Comparison of ENCODE assay signal across 17 cellular contexts in the genomic region with DNA sequence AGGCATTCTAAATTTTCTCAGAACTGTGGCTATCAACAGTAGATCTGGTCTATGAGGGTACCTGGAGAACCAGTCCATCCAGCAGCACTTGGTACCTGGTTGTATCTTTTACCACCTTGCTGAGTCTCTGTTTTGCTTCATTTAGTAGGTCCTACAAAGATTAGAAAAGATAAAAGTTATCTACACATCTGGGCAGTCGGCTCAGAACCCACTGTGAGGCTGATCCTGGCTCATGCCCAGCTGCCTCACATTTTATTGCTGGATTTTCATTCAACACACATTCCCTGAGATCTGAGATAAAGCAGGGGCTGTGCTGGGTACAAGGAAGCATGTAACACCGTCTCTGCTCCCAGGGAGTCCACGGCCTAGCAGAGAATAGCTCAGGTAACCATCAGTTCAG. TPM values are rescaled to one million over a fixed set of nuclear protein-coding genes. Genes with fewer than 3 reads are reported as not detected.
A peak's percentile ranks its signal among the peaks of the same experiment; 100 is the strongest.
DNase-seq lines count a peak whose midpoint lies in the region; ATAC-seq and TF ChIP-seq lines count a peak whose summit lies in the region.
"Had no signal": no experiment of that assay in that cellular context is flagged by ENCODE, and none has a peak within 500 bp of the region (broad histone marks: within the 10 kb centered on the region; RNA-seq: fewer than 3 reads in every experiment).

No MANE protein-coding gene starts in this region.

- peak; percentile 24 for DNase-seq in EH (ENCODE audit: low read depth)
- DNase-seq in astrocyte of the hippocampus (ENCODE audit: low read depth, low spot score) = peak; percentile 50
- no peak for DNase-seq in nephron progenitor cell
- no peak for DNase-seq in natural killer cell treated with Interleukin-12 subunit alpha and Interleukin-12 subunit beta and Interleukin-15 and Interleukin-18, amount 100 ng/mL, for 72 hours (ENCODE audit: low spot score)
- DNase-seq in activated CD8-positive, alpha-beta memory T cell treated with anti-CD3 and anti-CD28 coated beads, Interleukin-2, amount 50 U/mL, for 48 hours = no peak
- DNase-seq: activated CD4-positive, alpha-beta T cell treated with anti-CD3 and anti-CD28 coated beads, Interleukin-2, amount 10 ng/mL, durations not matched to agents 7 days and 5 days; activated naive CD8-positive, alpha-beta T cell treated with anti-CD3 and anti-CD28 coated beads, Interleukin-2, amount 10 ng/mL, durations not matched to agents 7 days and 5 days; hypothalamus; NCI-H187; psoas muscle; small intestine; stimulated activated CD4-positive, alpha-beta T cell treated with anti-CD3 and anti-CD28 coated beads, Interleukin-4, amount 100 ng/mL, for 4 hours had no signal

- H3K9me3 Mint-ChIP-seq in nephron progenitor cell = peaks cover 8% of the 10 kb centered on the region
- no peaks in the 10 kb centered on the region for H3K9me3 Mint-ChIP-seq in natural killer cell treated with Interleukin-12 subunit alpha and Interleukin-12 subunit beta and Interleukin-15 and Interleukin-18, amount 100 ng/mL, for 72 hours
- H3K9me3 Mint-ChIP-seq: activated CD4-positive, alpha-beta T cell treated with anti-CD3 and anti-CD28 coated beads, Interleukin-2, amount 10 ng/mL, durations not matched to agents 7 days and 5 days; activated naive CD8-positive, alpha-beta T cell treated with anti-CD3 and anti-CD28 coated beads, Interleukin-2, amount 10 ng/mL, durations not matched to agents 7 days and 5 days; dendritic cell treated with granulocyte-macrophage colony-stimulating factor and Interleukin-4, amounts not matched to agents 40 ng/mL and 50 ng/mL, for 4 days; nephron had no signal

- no peaks in the 10 kb centered on the region for H3K27me3 Mint-ChIP-seq in nephron progenitor cell (ENCODE audit: low read depth, poor library complexity)
- no peaks in the 10 kb centered on the region for H3K27me3 Mint-ChIP-seq in natural killer cell treated with Interleukin-12 subunit alpha and Interleukin-12 subunit beta and Interleukin-15 and Interleukin-18, amount 100 ng/mL, for 72 hours
- H3K27me3 Mint-ChIP-seq: activated CD4-positive, alpha-beta T cell treated with anti-CD3 and anti-CD28 coated beads, Interleukin-2, amount 10 ng/mL, durations not matched to agents 7 days and 5 days; activated naive CD8-positive, alpha-beta T cell treated with anti-CD3 and anti-CD28 coated beads, Interleukin-2, amount 10 ng/mL, durations not matched to agents 7 days and 5 days; dendritic cell treated with granulocyte-macrophage colony-stimulating factor and Interleukin-4, amounts not matched to agents 40 ng/mL and 50 ng/mL, for 4 days had no signal

- no peak for ATAC-seq in natural killer cell treated with Interleukin-12 subunit alpha and Interleukin-12 subunit beta and Interleukin-15 and Interleukin-18, amount 100 ng/mL, for 72 hours
- no peak for ATAC-seq in HG03571 (IDR thresholded peaks at IDR 0.05; ENCODE audit: unreplicated experiment)
- ATAC-seq: psoas muscle had no signal

- H3K4me3 Mint-ChIP-seq in nephron progenitor cell = no peak overlapping the region
- H3K4me3 Mint-ChIP-seq in natural killer cell treated with Interleukin-12 subunit alpha and Interleukin-12 subunit beta and Interleukin-15 and Interleukin-18, amount 100 ng/mL, for 72 hours = no peak overlapping the region
- H3K4me3 Mint-ChIP-seq: activated CD4-positive, alpha-beta T cell treated with anti-CD3 and anti-CD28 coated beads, Interleukin-2, amount 10 ng/mL, durations not matched to agents 7 days and 5 days; activated naive CD8-positive, alpha-beta T cell treated with anti-CD3 and anti-CD28 coated beads, Interleukin-2, amount 10 ng/mL, durations not matched to agents 7 days and 5 days; dendritic cell treated with granulocyte-macrophage colony-stimulating factor and Interleukin-4, amounts not matched to agents 40 ng/mL and 50 ng/mL, for 4 days; nephron had no signal

- peaks cover 5% of the 10 kb centered on the region for H3K4me1 Mint-ChIP-seq in nephron progenitor cell
- peaks cover 0 to 7% of the 10 kb centered on the region in 2 donors for H3K4me1 Mint-ChIP-seq in natural killer cell treated with Interleukin-12 subunit alpha and Interleukin-12 subunit beta and Interleukin-15 and Interleukin-18, amount 100 ng/mL, for 72 hours (ENCODE audit: low read depth in 2 of 2)
- H3K4me1 Mint-ChIP-seq: nephron had no signal

- peaks cover 45% of the 10 kb centered on the region for H3K36me3 Mint-ChIP-seq in nephron progenitor cell (ENCODE audit: low read depth)
- peaks cover 14% of the 10 kb centered on the region for H3K36me3 Mint-ChIP-seq in natural killer cell treated with Interleukin-12 subunit alpha and Interleukin-12 subunit beta and Interleukin-15 and Interleukin-18, amount 100 ng/mL, for 72 hours

- peak overlapping the region; percentile 95 for H3K27ac Mint-ChIP-seq in nephron progenitor cell
- no peak overlapping the region for H3K27ac Mint-ChIP-seq in natural killer cell treated with Interleukin-12 subunit alpha and Interleukin-12 subunit beta and Interleukin-15 and Interleukin-18, amount 100 ng/mL, for 72 hours
- H3K27ac Mint-ChIP-seq: activated CD4-positive, alpha-beta T cell treated with anti-CD3 and anti-CD28 coated beads, Interleukin-2, amount 10 ng/mL, durations not matched to agents 7 days and 5 days; activated naive CD8-positive, alpha-beta T cell treated with anti-CD3 and anti-CD28 coated beads, Interleukin-2, amount 10 ng/mL, durations not matched to agents 7 days and 5 days; dendritic cell treated with granulocyte-macrophage colony-stimulating factor and Interleukin-4, amounts not matched to agents 40 ng/mL and 50 ng/mL, for 4 days had no signal

- TF ChIP-seq CTCF in C4-2B (conservative IDR thresholded peaks at IDR 0.05) = no peak
- TF ChIP-seq CTCF in nephron progenitor cell (IDR thresholded peaks at IDR 0.05) = no peak

- peak overlapping the region; percentile 30 for H3K27ac ChIP-seq in C4-2B
- H3K27ac ChIP-seq: KMS-11, psoas muscle had no signal

RNA-seq across cellular contexts. Expression of a gene that starts 27.5 kb away (rescaled TPM):
- 100 to 1,000 TPM; 122 to 163 TPM for total RNA-seq in natural killer cell treated with Interleukin-12 subunit alpha and Interleukin-12 subunit beta and Interleukin-15 and Interleukin-18, amount 100 ng/mL, for 72 hours

RNA-seq across cellular contexts. Expression of a gene that starts 37.5 kb away (rescaled TPM):
- total RNA-seq in natural killer cell treated with Interleukin-12 subunit alpha and Interleukin-12 subunit beta and Interleukin-15 and Interleukin-18, amount 100 ng/mL, for 72 hours = 10 to 100 TPM; 37.4 to 38.2 TPM

RNA-seq across cellular contexts. Expression of a gene that starts 37.7 kb away (rescaled TPM):
- total RNA-seq in natural killer cell treated with Interleukin-12 subunit alpha and Interleukin-12 subunit beta and Interleukin-15 and Interleukin-18, amount 100 ng/mL, for 72 hours = not detected
- total RNA-seq: activated CD4-positive, alpha-beta T cell treated with anti-CD3 and anti-CD28 coated beads, Interleukin-2, amount 10 ng/mL, durations not matched to agents 7 days and 5 days; activated naive CD8-positive, alpha-beta T cell treated with anti-CD3 and anti-CD28 coated beads, Interleukin-2, amount 10 ng/mL, durations not matched to agents 7 days and 5 days had no signal

Comparison
In these comparisons a context has a peak if more than half of its experiments do, and no peak if none do; other contexts are left out.
1. DNase-seq: peak in EH (single experiment) and astrocyte of the hippocampus (single experiment); none in nephron progenitor cell (single experiment), natural killer cell treated with Interleukin-12 subunit alpha and Interleukin-12 subunit beta and Interleukin-15 and Interleukin-18, amount 100 ng/mL, for 72 hours (single experiment) and activated CD8-positive, alpha-beta memory T cell treated with anti-CD3 and anti-CD28 coated beads, Interleukin-2, amount 50 U/mL, for 48 hours (single experiment).